In the genomic region with DNA sequence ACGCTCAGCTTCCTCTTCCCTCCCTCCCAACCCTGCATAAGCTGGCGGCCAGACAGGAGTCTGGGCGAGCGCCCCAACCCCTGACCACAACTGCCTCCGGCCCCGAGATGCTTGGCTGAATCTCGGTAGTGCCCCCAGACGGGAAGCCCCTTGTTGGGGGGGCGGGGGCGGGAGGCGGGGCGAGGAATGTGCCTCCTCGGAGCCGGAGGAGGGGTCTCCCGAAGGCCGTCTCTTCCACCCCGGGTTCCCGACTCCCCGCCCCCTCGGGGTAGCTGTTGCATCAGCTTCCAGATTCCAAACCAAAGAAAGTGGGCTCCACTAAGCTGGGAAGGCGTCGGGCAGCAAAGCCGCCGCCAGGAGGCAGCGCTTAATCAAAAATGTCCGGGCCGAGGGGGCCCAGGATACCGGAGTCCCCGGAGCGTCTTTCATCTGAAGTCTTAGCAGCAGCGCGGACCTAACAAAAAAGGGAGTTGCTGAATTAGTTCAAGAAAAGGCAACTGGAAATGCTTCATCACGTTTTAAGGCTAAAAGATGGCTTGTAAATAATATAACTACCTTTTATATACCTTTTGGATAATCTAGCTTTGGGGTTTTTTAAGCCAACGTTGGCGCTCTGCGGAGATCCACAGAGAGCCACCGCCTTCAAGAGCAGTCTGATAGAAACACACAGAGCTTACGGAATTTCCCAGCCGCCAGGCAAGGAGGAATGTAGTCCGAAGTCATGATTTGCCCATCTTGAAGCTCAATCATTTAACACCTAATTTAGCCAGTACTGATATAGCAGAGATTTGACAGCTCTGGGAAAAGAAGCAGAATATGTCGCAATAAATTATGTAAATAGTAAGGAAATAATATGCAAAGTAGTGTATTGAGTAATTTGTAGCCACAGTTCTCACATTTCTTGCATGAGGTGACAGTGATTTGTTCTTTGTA, we compare ENCODE assay signal across 8 cellular contexts. TPM values are rescaled to one million over a fixed set of nuclear protein-coding genes. Genes with fewer than 3 reads are reported as not detected.
DNase-seq lines count a peak whose midpoint lies in the region; ATAC-seq and TF ChIP-seq lines count a peak whose summit lies in the region.

No MANE protein-coding gene starts in this region.

- TF ChIP-seq CTCF in MM.1S (IDR thresholded peaks at IDR 0.05; ENCODE audit: low read length) (peak; percentile 57), lung (IDR thresholded peaks at IDR 0.05; ENCODE audit: control extremely low read depth, extremely low read depth) (peak; percentile 85)

- H3K9me2 ChIP-seq in MM.1S (replicated peaks; ENCODE audit: insufficient read depth, low read length): no peaks in the 10 kb centered on the region

- no peak overlapping the region for H3K9ac ChIP-seq in MM.1S (ENCODE audit: low read length)
- peak overlapping the region; percentile 74 to 77 for H3K9ac ChIP-seq in duodenal mucosa (ENCODE audit: low read depth in 1 of 2, low read length in 2 of 2)

- peak; percentile 22 for DNase-seq in COR-L47 (lab: John Stamatoyannopoulos, UW)
- peak; percentile 41 for DNase-seq in MM.1S
- DNase-seq in activated CD4-positive, alpha-beta T cell treated with anti-CD3 and anti-CD28 coated beads, Interleukin-2, amount 50 U/mL, for 1 hour: peak; percentile 65
- DNase-seq in lung (ENCODE audit: low spot score): peak; percentile 78
- peak; percentile 40 to 49 (median 42) for DNase-seq in stimulated activated CD4-positive, alpha-beta T cell treated with anti-CD3 and anti-CD28 coated beads, TNF-alpha, amount 100 ng/mL, for 4 hours (ENCODE audit: low read depth in 3 of 3)

- ATAC-seq in GM21367 (IDR thresholded peaks at IDR 0.05; ENCODE audit: unreplicated experiment) (peak; percentile 41), lung (ENCODE audit: insufficient read depth, low FRiP score) (peak; percentile 68), GM18520 (IDR thresholded peaks at IDR 0.05; ENCODE audit: unreplicated experiment) (no peak)

- H3K27ac ChIP-seq in MM.1S (ENCODE audit: low read length): no peak overlapping the region
- peak overlapping the region; percentile 97 for H3K27ac ChIP-seq in duodenal mucosa (ENCODE audit: low read depth, low read length)
- peak overlapping the region in 1 of 2 donors; percentile 63 for H3K27ac ChIP-seq in lung (ENCODE audit: low read depth in 1 of 2, low read length in 1 of 2)

- H4K20me1 ChIP-seq in MM.1S (ENCODE audit: insufficient read depth, low read length): no peaks in the 10 kb centered on the region

- H3K9me3 ChIP-seq in MM.1S (replicated peaks; ENCODE audit: insufficient read depth, low read length): no peaks in the 10 kb centered on the region
- H3K9me3 ChIP-seq in duodenal mucosa (ENCODE audit: control insufficient read depth in 1 of 2, low read length in 2 of 2): no peaks in the 10 kb centered on the region
- no peaks in the 10 kb centered on the region for H3K9me3 ChIP-seq in lung (ENCODE audit: control insufficient read depth in 2 of 2, insufficient read depth in 1 of 2, low read length in 1 of 2)

- H2AFZ ChIP-seq in MM.1S (ENCODE audit: low read length): peak overlapping the region; percentile 11; the same call in 1 of the 2 replicates

- H3K4me3 ChIP-seq in MM.1S (ENCODE audit: low read length): peak overlapping the region; percentile 26
- H3K4me3 ChIP-seq in duodenal mucosa (ENCODE audit: low read depth in 1 of 2, low read length in 2 of 2): peak overlapping the region; percentile 66 to 72
- H3K4me3 ChIP-seq in lung: no peak overlapping the region

- 1 to 2% methylated on average over 40 to 41 of the region's 41 CpGs for WGBS in lung, 2 donors

- peaks cover 6% of the 10 kb centered on the region for H3F3A ChIP-seq in MM.1S (ENCODE audit: insufficient read depth, low read length)

- peak overlapping the region; percentile 56 for H3K4me2 ChIP-seq in MM.1S (ENCODE audit: low read depth, low read length)

- H3K27me3 ChIP-seq in MM.1S (replicated peaks; ENCODE audit: insufficient read depth, low read length): no peaks in the 10 kb centered on the region
- H3K27me3 ChIP-seq in duodenal mucosa (ENCODE audit: control insufficient read depth in 1 of 2, insufficient read depth in 2 of 2, low read length in 2 of 2): no peaks in the 10 kb centered on the region
- no peaks in the 10 kb centered on the region for H3K27me3 ChIP-seq in lung (ENCODE audit: control insufficient read depth, insufficient read depth)

- H3K36me3 ChIP-seq in MM.1S (replicated peaks; ENCODE audit: insufficient read depth, low read length) (no peaks in the 10 kb centered on the region), duodenal mucosa (ENCODE audit: control insufficient read depth in 1 of 2, insufficient read depth in 2 of 2, low read length in 2 of 2) (no peaks in the 10 kb centered on the region), lung (ENCODE audit: control insufficient read depth in 2 of 2, insufficient read depth in 2 of 2, low read length in 2 of 2) (no peaks in the 10 kb centered on the region)

- peaks cover 11% of the 10 kb centered on the region for H3K4me1 ChIP-seq in MM.1S (ENCODE audit: low read length)
- H3K4me1 ChIP-seq in duodenal mucosa (ENCODE audit: control insufficient read depth in 1 of 2, insufficient read depth in 2 of 2, low read length in 2 of 2): peaks cover 42 to 46% of the 10 kb centered on the region in 2 donors
- H3K4me1 ChIP-seq in lung (ENCODE audit: control insufficient read depth in 2 of 2, insufficient read depth in 2 of 2, low read length in 2 of 2): peaks cover 0 to 15% of the 10 kb centered on the region in 2 donors

- no peaks in the 10 kb centered on the region for H3K79me2 ChIP-seq in MM.1S (ENCODE audit: low read length)

RNA-seq across cellular contexts. Expression of a gene that starts 6.8 kb away (rescaled TPM):
- 100 to 1,000 TPM in 1 of 2 donors, 10 to 100 TPM in 1; 27.5 to 102 TPM for total RNA-seq in lung
- polyA plus RNA-seq in lung: 100 to 1,000 TPM; 105 to 239 TPM

RNA-seq across cellular contexts. Expression of a gene that starts 7.7 kb away (rescaled TPM):
- total RNA-seq in lung: 10 to 100 TPM; 28.0 to 65.2 TPM
- 100 to 1,000 TPM in 1 of 2 donors, 10 to 100 TPM in 1; 31.2 to 113 TPM for polyA plus RNA-seq in lung

RNA-seq across cellular contexts. Expression of a gene that starts 13.5 kb away (rescaled TPM):
- 100 to 1,000 TPM; 121 to 162 TPM for total RNA-seq in lung
- polyA plus RNA-seq in lung: 100 to 1,000 TPM; 125 to 144 TPM

RNA-seq across cellular contexts. Expression of a gene that starts 48.7 kb away (rescaled TPM):
- total RNA-seq in lung: 100 to 1,000 TPM in 1 of 2 donors, 10 to 100 TPM in 1; 55.2 to 148 TPM
- polyA plus RNA-seq in lung: 100 to 1,000 TPM in 1 of 2 donors, 10 to 100 TPM in 1; 25.7 to 133 TPM

RNA-seq across cellular contexts. Expression of a gene that starts 56.4 kb away (rescaled TPM):
- total RNA-seq in lung: 10 to 100 TPM; 95.8 to 99.8 TPM
- 10 to 100 TPM; 81.3 to 98.6 TPM for polyA plus RNA-seq in lung

Comparison
In these comparisons a context has a peak if more than half of its experiments do, and no peak if none do; other contexts are left out.
1. DNase-seq: peak in every context shown above with its lines; median percentile 78 in lung; 65 in activated CD4-positive, alpha-beta T cell treated with anti-CD3 and anti-CD28 coated beads, Interleukin-2, amount 50 U/mL, for 1 hour; 42 in stimulated activated CD4-positive, alpha-beta T cell treated with anti-CD3 and anti-CD28 coated beads, TNF-alpha, amount 100 ng/mL, for 4 hours; 41 in MM.1S; 22 in COR-L47.